In genomic region chr21:37071561-37072238, GRCh38 we compare ENCODE assay signal across 8 cellular contexts. TPM values are rescaled to one million over a fixed set of nuclear protein-coding genes. Genes with fewer than 3 reads are reported as not detected.
DNase-seq lines count a peak whose midpoint lies in the region; ATAC-seq and TF ChIP-seq lines count a peak whose summit lies in the region.

No MANE protein-coding gene starts in this region.

- CTCF ChIA-PET in PC-9 (lab: Charles Lee), result no interaction called here

- H3K79me2 ChIP-seq in PC-9 (ENCODE audit: low read depth), result peaks cover 51% of the 10 kb centered on the region

- BruUV-seq in PC-9 (replicated peaks; lab: Mats Ljungman, UMichigan), result TSS peak; percentile 58

- intact Hi-C loops in PC-9 (cut with micrococcal nuclease; ENCODE audit: unreplicated experiment), result loop anchor here (2.0 to 5.0 kb wide), 2 partner anchors 63 to 196 kb away; partner anchors contain the start of gene VPS26C
- intact Hi-C loops in left lung (cut with DNase I), result no loop called here

- no peaks in the 10 kb centered on the region for H3K27me3 Mint-ChIP-seq in stimulated activated naive CD8-positive, alpha-beta T cell treated with anti-CD3 and anti-CD28 coated beads, Interleukin-15, amount 100 ng/mL, for 72 hours

- H4K20me1 ChIP-seq in PC-9 (ENCODE audit: insufficient read depth), result no peaks in the 10 kb centered on the region; the same call in 1 of the 2 replicates

- H3F3A ChIP-seq in PC-9 (ENCODE audit: insufficient read depth, low read depth), result 0 out of 2 replicates have a peak, but pooled peaks cover 3% of the 10 kb centered on the region

- H2AFZ ChIP-seq in PC-9, result peak overlapping the region; percentile 91

- peaks cover 41% of the 10 kb centered on the region for H3K4me1 Mint-ChIP-seq in stimulated activated naive CD8-positive, alpha-beta T cell treated with anti-CD3 and anti-CD28 coated beads, Interleukin-15, amount 100 ng/mL, for 72 hours

- H3K4me3 ChIP-seq in PC-9 (peak overlapping the region; percentile 70), left lung (peak overlapping the region; percentile 65 to 83)

- H3K27ac Mint-ChIP-seq in stimulated activated naive CD8-positive, alpha-beta T cell treated with anti-CD3 and anti-CD28 coated beads, Interleukin-15, amount 100 ng/mL, for 72 hours, result peak overlapping the region; percentile 97 to 98

- H3K9me2 ChIP-seq in PC-9 (ENCODE audit: insufficient read depth), result no peaks in the 10 kb centered on the region

- H3K4me3 Mint-ChIP-seq in stimulated activated naive CD8-positive, alpha-beta T cell treated with anti-CD3 and anti-CD28 coated beads, Interleukin-15, amount 100 ng/mL, for 72 hours, result peak overlapping the region; percentile 82 to 90

- DNase-seq in ACHN (peak; percentile 24), GM13976 (ENCODE audit: low spot score) (peak; percentile 25), PC-9 (peak in 1 of 2 experiments; percentile 62), cerebellum (ENCODE audit: low spot score) (peak; percentile 51), left lung (peak in 1 of 2 donors; percentile 64), iPS-NIHi7 (ENCODE audit: extremely low spot score) (no peak), NK-92 (lab: John Stamatoyannopoulos, UW; ENCODE audit: unreplicated experiment) (no peak)
- peak in 1 of 2 donors; percentile 17 for DNase-seq in stimulated activated naive CD8-positive, alpha-beta T cell treated with anti-CD3 and anti-CD28 coated beads, Interleukin-15, amount 100 ng/mL, for 72 hours

- H3K4me2 ChIP-seq in PC-9, result peak overlapping the region; percentile 87

- H3K36me3 ChIP-seq in PC-9 (ENCODE audit: low read depth) (no peaks in the 10 kb centered on the region), left lung (no peaks in the 10 kb centered on the region)

- H3K9me3 Mint-ChIP-seq in stimulated activated naive CD8-positive, alpha-beta T cell treated with anti-CD3 and anti-CD28 coated beads, Interleukin-15, amount 100 ng/mL, for 72 hours, result no peaks in the 10 kb centered on the region

- in situ Hi-C loops in ACHN (cut with HindIII; ENCODE audit: low pct_ligation_motif_present, low pct_unique_long_range_greater_than_20kb, low sequenced_read_pairs) (no loop called here), GM13976 (cut with MboI; ENCODE audit: low sequenced_read_pairs, unreplicated experiment) (no loop called here)

- H3K27ac ChIP-seq in PC-9, result peak overlapping the region; percentile 84
- peak overlapping the region; percentile 99 to 100 for H3K27ac ChIP-seq in left lung

- TF ChIP-seq CTCF in GM13976 (IDR thresholded peaks at IDR 0.05; ENCODE audit: borderline replicate concordance, control extremely low read depth, extremely low read depth, insufficient read depth, missing control alignments) (no peak), PC-9 (conservative IDR thresholded peaks at IDR 0.05) (no peak), left lung (IDR thresholded peaks at IDR 0.05) (no peak)

- POLR2A ChIA-PET in PC-9 (lab: Charles Lee; ENCODE audit: unreplicated experiment), result interaction anchor here (0.7 kb wide), 3 partner anchors 17 to 311 kb away, joined by 3 read pairs; no protein-coding TSS in a partner anchor

- no peaks in the 10 kb centered on the region for H3K27me3 ChIP-seq in PC-9 (ENCODE audit: insufficient read depth, low read depth)
- H3K27me3 ChIP-seq in left lung, result no peaks in the 10 kb centered on the region

- H3K9me3 ChIP-seq in PC-9 (ENCODE audit: insufficient read depth, low read depth) (no peaks in the 10 kb centered on the region), left lung (no peaks in the 10 kb centered on the region)

- ATAC-seq in left lung, result peak; percentile 36
- no peak for ATAC-seq in stimulated activated naive CD8-positive, alpha-beta T cell treated with anti-CD3 and anti-CD28 coated beads, Interleukin-15, amount 100 ng/mL, for 72 hours

- H3K4me1 ChIP-seq in PC-9 (replicated peaks; ENCODE audit: insufficient read depth), result peaks cover 17% of the 10 kb centered on the region
- H3K4me1 ChIP-seq in left lung, result peaks cover 0 to 31% of the 10 kb centered on the region in 2 donors

RNA-seq across cellular contexts. Expression of gene PIGP, which starts 1.2 kb away (rescaled TPM):
- total RNA-seq in PC-9 (2021) (10.1 and 20.9 TPM in 2 replicates), cerebellum (5.1 TPM), left lung (10 to 100 TPM; 21.2 to 24.7 TPM)

RNA-seq across cellular contexts. Expression of gene TTC3, which starts 1.4 kb away (rescaled TPM):
- total RNA-seq in PC-9 (2021) (77.6 and 84.9 TPM in 2 replicates), cerebellum (537 TPM), left lung (100 to 1,000 TPM; 103 to 128 TPM)

Comparison
In these comparisons a context has a peak if more than half of its experiments do, and no peak if none do; other contexts are left out.
1. DNase-seq: peak in ACHN (single experiment), GM13976 (single experiment) and cerebellum (single experiment); none in iPS-NIHi7 (single experiment) and NK-92 (single experiment).